ENCODE assay signal across 8 cellular contexts in genomic region chr7:23594879-23595604, GRCh38. TPM values are rescaled to one million over a fixed set of nuclear protein-coding genes. Genes with fewer than 3 reads are reported as not detected.
A peak's percentile ranks its signal among the peaks of the same experiment; 100 is the strongest.
DNase-seq lines count a peak whose midpoint lies in the region; ATAC-seq, FAIRE-seq and TF ChIP-seq lines count a peak whose summit lies in the region.

No MANE protein-coding gene starts in this region.

- no peak for TF ChIP-seq POLR2A in A549 (IDR thresholded peaks at IDR 0.05; ENCODE audit: low read length)

- peaks cover 7% of the 10 kb centered on the region for H3K4me1 ChIP-seq in A549

- POLR2A ChIA-PET in A549 (lab: Yijun Ruan, JAX) = no interaction called here
- POLR2A ChIA-PET in activated CD8-positive, alpha-beta T cell treated with anti-CD3 and anti-CD28 coated beads, Interleukin-2, amount 10 ng/mL, durations not matched to agents 7 days and 5 days (lab: Charles Lee) = no interaction called here

- no peak overlapping the region for H3K4me2 ChIP-seq in A549

- no peak for FAIRE-seq in A549 (lab: Jason Lieb, UNC)

- no peaks in the 10 kb centered on the region for H3K27me3 Mint-ChIP-seq in activated CD8-positive, alpha-beta T cell treated with anti-CD3 and anti-CD28 coated beads, Interleukin-2, amount 10 ng/mL, durations not matched to agents 7 days and 5 days (ENCODE audit: low read depth)

- peaks cover 34% of the 10 kb centered on the region for H3K4me1 Mint-ChIP-seq in activated CD8-positive, alpha-beta T cell treated with anti-CD3 and anti-CD28 coated beads, Interleukin-2, amount 10 ng/mL, durations not matched to agents 7 days and 5 days (ENCODE audit: low read depth)

- H3K27ac ChIP-seq in A549 = no peak overlapping the region

- no peak for TF ChIP-seq CTCF in A549 (IDR thresholded peaks at IDR 0.05)

- no peaks in the 10 kb centered on the region for H3K9me3 ChIP-seq in A549

- H3K4me3 Mint-ChIP-seq in activated CD8-positive, alpha-beta T cell treated with anti-CD3 and anti-CD28 coated beads, Interleukin-2, amount 10 ng/mL, durations not matched to agents 7 days and 5 days = no peak overlapping the region

- CTCF ChIA-PET in A549 (lab: Yijun Ruan, JAX) = interaction anchor here (1.5 to 1.7 kb wide), 2 partner anchors 24 to 48 kb away, joined by 4 to 5 read pairs; no protein-coding TSS in a partner anchor
- CTCF ChIA-PET in activated CD8-positive, alpha-beta T cell treated with anti-CD3 and anti-CD28 coated beads, Interleukin-2, amount 10 ng/mL, durations not matched to agents 7 days and 5 days (lab: Charles Lee) = interaction anchor here (1.3 to 2.1 kb wide), 4 partner anchors 24 to 84 kb away, joined by 3 to 5 read pairs (median 4); no protein-coding TSS in a partner anchor

- TF ChIP-seq EP300 in A549 (IDR thresholded peaks at IDR 0.05) = no peak

- H3K36me3 Mint-ChIP-seq in activated CD8-positive, alpha-beta T cell treated with anti-CD3 and anti-CD28 coated beads, Interleukin-2, amount 10 ng/mL, durations not matched to agents 7 days and 5 days (ENCODE audit: low read depth) = peaks cover 3% of the 10 kb centered on the region

- ATAC-seq in A549 (no peak), HG03175 (IDR thresholded peaks at IDR 0.05; ENCODE audit: unreplicated experiment) (peak; percentile 62)
- ATAC-seq in activated CD8-positive, alpha-beta T cell treated with anti-CD3 and anti-CD28 coated beads, Interleukin-2, amount 10 ng/mL, durations not matched to agents 7 days and 5 days = peak; percentile 14

- peaks cover 3% of the 10 kb centered on the region for H3K9me3 Mint-ChIP-seq in activated CD8-positive, alpha-beta T cell treated with anti-CD3 and anti-CD28 coated beads, Interleukin-2, amount 10 ng/mL, durations not matched to agents 7 days and 5 days (ENCODE audit: insufficient read depth)

- no peak for DNase-seq in A549 (ENCODE audit: low read depth in 1 of 2, low spot score in 1 of 2)
- DNase-seq in GM19238 (ENCODE audit: insufficient read length, low spot score) = peak; percentile 56
- peak; percentile 49 for DNase-seq in activated CD8-positive, alpha-beta T cell treated with anti-CD3 and anti-CD28 coated beads, Interleukin-2, amount 10 ng/mL, durations not matched to agents 7 days and 5 days
- peak; percentile 48 for DNase-seq in stimulated activated CD8-positive, alpha-beta memory T cell treated with anti-CD3 and anti-CD28 coated beads, Interleukin-4, amount 100 ng/mL, for 48 hours
- DNase-seq in 8988T = no peak
- DNase-seq in middle frontal gyrus (ENCODE audit: extremely low spot score, low spot score) = no peak
- DNase-seq in activated CD8-positive, alpha-beta memory T cell treated with anti-CD3 and anti-CD28 coated beads, Interleukin-2, amount 50 U/mL, for 4 hours = no peak

- TF ChIP-seq RAD21 in A549 (conservative IDR thresholded peaks at IDR 0.05 in 1 of 2, IDR thresholded peaks at IDR 0.05 in 1 of 2) = no peak

- no peak overlapping the region for H3K4me3 ChIP-seq in A549

- H3K27ac Mint-ChIP-seq in activated CD8-positive, alpha-beta T cell treated with anti-CD3 and anti-CD28 coated beads, Interleukin-2, amount 10 ng/mL, durations not matched to agents 7 days and 5 days = no peak overlapping the region

TF ChIP-seq in A549, 52 proteins besides CTCF, POLR2A, EP300 and RAD21:
- TF ChIP-seq MAFK (IDR thresholded peaks at IDR 0.05; ENCODE audit: partially characterized antibody) = peak; percentile 52
- TF ChIP-seq HOXB5 (CRISPR knock-in tag; IDR thresholded peaks at IDR 0.05) = no peak
- TF ChIP-seq SMC3 (IDR thresholded peaks at IDR 0.05) = no peak

RNA-seq across cellular contexts. Expression of gene CCDC126, which starts 2.1 kb away (rescaled TPM):
- 6.5 and 10.1 TPM in 2 replicates for polyA plus RNA-seq in A549 (2011; rRNA removed)
- 2.7 and 2.8 TPM in 2 replicates for polyA plus RNA-seq in A549 (2012; cell fraction: cytosol; rRNA removed)
- 1.0 TPM in 2 replicates for polyA plus RNA-seq in A549 (2012; cell fraction: nucleus; rRNA removed)
- 3.8 to 6.2 TPM (median 5.5 TPM) in 3 replicates for polyA plus RNA-seq in A549 (2017; fragmentation: RNase III; extraction: RNeasy Plus Mini Kit Qiagen cat#74134 plus additional on column Dnase treatment)
- 2.1 and 4.2 TPM in 2 replicates for polyA minus RNA-seq in A549 (2011; rRNA and poly(A)+ RNA removed)
- total RNA-seq in activated CD8-positive, alpha-beta T cell treated with anti-CD3 and anti-CD28 coated beads, Interleukin-2, amount 10 ng/mL, durations not matched to agents 7 days and 5 days = 1 to 10 TPM; 6.2 to 6.3 TPM

Comparison
In these comparisons a context has a peak if more than half of its experiments do, and no peak if none do; other contexts are left out.
1. ATAC-seq: peak in HG03175 (single experiment) and activated CD8-positive, alpha-beta T cell treated with anti-CD3 and anti-CD28 coated beads, Interleukin-2, amount 10 ng/mL, durations not matched to agents 7 days and 5 days (single experiment); none in A549 (0 of 2).
2. DNase-seq: peak in GM19238 (single experiment), activated CD8-positive, alpha-beta T cell treated with anti-CD3 and anti-CD28 coated beads, Interleukin-2, amount 10 ng/mL, durations not matched to agents 7 days and 5 days (single experiment) and stimulated activated CD8-positive, alpha-beta memory T cell treated with anti-CD3 and anti-CD28 coated beads, Interleukin-4, amount 100 ng/mL, for 48 hours (single experiment); none in A549 (0 of 2), 8988T (single experiment), middle frontal gyrus (single experiment) and activated CD8-positive, alpha-beta memory T cell treated with anti-CD3 and anti-CD28 coated beads, Interleukin-2, amount 50 U/mL, for 4 hours (single experiment).